In genomic region chr6:24774696-24775519, GRCh38 we compare ENCODE assay signal across 8 cellular contexts. TPM values are rescaled to one million over a fixed set of nuclear protein-coding genes. Genes with fewer than 3 reads are reported as not detected.
DNase-seq lines count a peak whose midpoint lies in the region; ATAC-seq and TF ChIP-seq lines count a peak whose summit lies in the region.

TSS of gene GMNN (plus strand) at chr6:24774937. CDS start at chr6:24777247, 2,310 bp downstream.

- peaks cover 5% of the 10 kb centered on the region for H3K4me1 ChIP-seq in mammary epithelial cell (ENCODE audit: insufficient read depth, low read length)
- peaks cover 8% of the 10 kb centered on the region; the same call in 1 of the 2 replicates for H3K4me1 ChIP-seq in iPS-20b (ENCODE audit: insufficient read depth, low read length)

- TF ChIP-seq CTCF in WI38 (IDR thresholded peaks at IDR 0.05; ENCODE audit: low read depth, low read length) (no peak), mammary epithelial cell (conservative IDR thresholded peaks at IDR 0.05 in 1 of 2, IDR thresholded peaks at IDR 0.05 in 1 of 2; ENCODE audit: extremely low read depth in 1 of 2, insufficient read depth in 1 of 2, low read depth in 1 of 2, low read length in 2 of 2) (no peak)

- peak; percentile 96 for DNase-seq in AG08396 (ENCODE audit: low spot score)
- DNase-seq in NCI-H2227 treated with DMSO at 0.1 percent for 48 hours (lab: John Stamatoyannopoulos, UW): peak; percentile 98
- DNase-seq in mammary epithelial cell: peak; percentile 93

- ATAC-seq in HG03175 (IDR thresholded peaks at IDR 0.05; ENCODE audit: unreplicated experiment): peak; percentile 93

- H3K36me3 ChIP-seq in mammary epithelial cell (ENCODE audit: insufficient read depth, low read length) (peaks cover 9% of the 10 kb centered on the region), iPS-20b (ENCODE audit: insufficient read depth, low read depth, low read length) (peaks cover 33% of the 10 kb centered on the region)

- H3K9ac ChIP-seq in mammary epithelial cell (ENCODE audit: insufficient read depth, low read length) (peak within 1 kb of the TSS; percentile 96), iPS-20b (ENCODE audit: low read depth, low read length) (peak within 1 kb of the TSS; percentile 100)

- H3K27ac ChIP-seq in mammary epithelial cell (ENCODE audit: insufficient read depth, low read depth, low read length) (peak within 1 kb of the TSS; percentile 93), iPS-20b (ENCODE audit: low read length) (peak within 1 kb of the TSS; percentile 97), skin epidermis (peak within 1 kb of the TSS in 20 of 21 experiments; percentile 72 to 94 (median 86))

- no peaks in the 10 kb centered on the region for H3K27me3 ChIP-seq in mammary epithelial cell (ENCODE audit: insufficient read depth, low read length)
- H3K27me3 ChIP-seq in iPS-20b (ENCODE audit: insufficient read depth, low read length): no peaks in the 10 kb centered on the region

- peak within 1 kb of the TSS; percentile 82 for H3K4me2 ChIP-seq in mammary epithelial cell (ENCODE audit: insufficient read depth, low read depth, low read length)

- 1% methylated on average over 42 of the region's 75 CpGs for WGBS in mammary epithelial cell (ENCODE audit: low coverage, missing lambda C conversion rate)

- H3K9me3 ChIP-seq in mammary epithelial cell (replicated peaks; ENCODE audit: insufficient read depth, low read length) (no peaks in the 10 kb centered on the region), iPS-20b (ENCODE audit: insufficient read depth, low read depth, low read length) (no peaks in the 10 kb centered on the region)

- peak within 1 kb of the TSS; percentile 88 for H3K4me3 ChIP-seq in WI38 (ENCODE audit: low read depth, low read length)
- peak within 1 kb of the TSS; percentile 74 to 100 (median 100) for H3K4me3 ChIP-seq in mammary epithelial cell (replicated peaks in 1 of 3; ENCODE audit: insufficient read depth in 1 of 3, low read depth in 2 of 3, low read length in 3 of 3)
- peak within 1 kb of the TSS; percentile 93 for H3K4me3 ChIP-seq in iPS-20b (ENCODE audit: low read length)
- peak within 1 kb of the TSS; percentile 93 to 100 (median 100) for H3K4me3 ChIP-seq in skin epidermis

- in situ Hi-C loops in GM18951 (cut with MboI; ENCODE audit: low sequenced_read_pairs, unreplicated experiment) (no loop called here), mammary epithelial cell (cut with MboI; ENCODE audit: low sequenced_read_pairs in 2 of 2) (loop anchor here (5.0 to 25.0 kb wide), 2 partner anchors 188 to 193 kb away; no protein-coding TSS in a partner anchor)

- H4K20me1 ChIP-seq in mammary epithelial cell (ENCODE audit: insufficient read depth, low read length): no peaks in the 10 kb centered on the region

- intact Hi-C loops in mammary epithelial cell (cut with micrococcal nuclease): loop anchor here (1.0 to 2.0 kb wide), 5 partner anchors 32 to 243 kb away; no protein-coding TSS in a partner anchor

- dilution Hi-C loops in mammary epithelial cell (cut with HindIII; ENCODE audit: low sequenced_read_pairs): loop anchor here (5.0 kb wide), 1 partner anchor 33 kb away; no protein-coding TSS in a partner anchor

- BruUV-seq in mammary epithelial cell (replicated peaks; lab: Mats Ljungman, UMichigan): TSS peak; percentile 26

- peak within 1 kb of the TSS; percentile 99 for H2AFZ ChIP-seq in mammary epithelial cell (ENCODE audit: low read depth, low read length)

- peak; percentile 92 for TF ChIP-seq POLR2A in GM18951 (IDR thresholded peaks at IDR 0.05; ENCODE audit: extremely low read depth, insufficient read depth, insufficient read length)

- CTCF ChIA-PET in mammary epithelial cell (lab: Charles Lee; ENCODE audit: low non-redundant PET): interaction anchor here (0.7 kb wide), 1 partner anchor 191 kb away, joined by 4 read pairs; no protein-coding TSS in a partner anchor

- H3K79me2 ChIP-seq in mammary epithelial cell (ENCODE audit: insufficient read depth, low read length): peaks cover 47% of the 10 kb centered on the region

RNA-seq across cellular contexts. Expression of gene GMNN, which starts in this region (rescaled TPM):
- 10 to 100 TPM in 1 of 2 donors, 1 to 10 TPM in 1; 8.0 to 36.3 TPM for total RNA-seq in mammary epithelial cell
- polyA plus RNA-seq in mammary epithelial cell: 43.7 TPM
- polyA minus RNA-seq in mammary epithelial cell: 14.9 TPM

Comparison
In these comparisons a context has a peak if more than half of its experiments do, and no peak if none do; other contexts are left out.
1. Peak in every context shown above with its lines: DNase-seq, ATAC-seq, H3K4me3 ChIP-seq and H3K27ac ChIP-seq.